ENCODE assay signal across 1 cellular context in the genomic region with DNA sequence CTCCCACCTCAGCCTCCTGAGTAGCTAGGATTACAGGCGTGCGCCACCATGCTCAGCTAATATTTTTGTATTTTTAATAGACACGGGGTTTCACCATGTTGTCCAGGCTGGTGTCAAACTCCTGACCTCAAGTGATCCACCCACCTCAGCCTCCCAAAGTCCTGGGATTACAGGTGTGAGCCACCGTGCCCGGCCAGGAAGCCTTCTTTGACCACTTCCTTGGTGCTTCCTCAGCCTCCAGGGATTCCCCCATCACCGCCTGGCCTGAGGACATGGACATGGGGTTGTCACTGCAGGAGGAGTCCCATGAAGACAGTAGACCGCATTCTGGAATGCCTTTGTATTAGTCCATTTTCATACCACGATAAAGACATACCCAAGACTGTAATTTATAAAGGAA. TPM values are rescaled to one million over a fixed set of nuclear protein-coding genes. Genes with fewer than 3 reads are reported as not detected.
"Had no signal": no experiment of that assay in that cellular context is flagged by ENCODE, and none has a peak within 500 bp of the region (broad histone marks: within the 10 kb centered on the region; RNA-seq: fewer than 3 reads in every experiment).

No MANE protein-coding gene starts in this region.

RNA-seq across cellular contexts. Expression of a gene that starts 8.4 kb away (rescaled TPM):
- total RNA-seq: naive thymus-derived CD8-positive, alpha-beta T cell had no signal
